8 cellular contexts compared by ENCODE assay signal in genomic region chr11:65445604-65446445, GRCh38. TPM values are rescaled to one million over a fixed set of nuclear protein-coding genes. Genes with fewer than 3 reads are reported as not detected.
A peak's percentile ranks its signal among the peaks of the same experiment; 100 is the strongest.
DNase-seq lines count a peak whose midpoint lies in the region; ATAC-seq and TF ChIP-seq lines count a peak whose summit lies in the region.

No MANE protein-coding gene starts in this region.

- 0 out of 2 replicates have a peak, but pooled peaks cover 3% of the 10 kb centered on the region for H3F3A ChIP-seq in GM23338 (replicated peaks; ENCODE audit: low read depth)

- no peaks in the 10 kb centered on the region for H3K9me2 ChIP-seq in GM23338 (ENCODE audit: insufficient read depth)

- H3K4me3 Mint-ChIP-seq in activated CD8-positive, alpha-beta memory T cell treated with anti-CD3 and anti-CD28 coated beads, Interleukin-2, amount 10 ng/mL, durations not matched to agents 7 days and 5 days = no peak overlapping the region
- H3K4me3 Mint-ChIP-seq in stimulated activated naive CD8-positive, alpha-beta T cell treated with anti-CD3 and anti-CD28 coated beads, Interleukin-15, Interleukin-2, amounts not matched to agents 100 ng/mL and 50 ng/mL, for 24 hours = no peak overlapping the region
- no peak overlapping the region for H3K4me3 Mint-ChIP-seq in GM23338

- H3K36me3 ChIP-seq in right atrium auricular region (peaks cover 49% of the 10 kb centered on the region), GM23338 (ENCODE audit: insufficient read depth) (no peaks in the 10 kb centered on the region)

- H4K20me1 ChIP-seq in GM23338 (replicated peaks; ENCODE audit: insufficient read depth) = no peaks in the 10 kb centered on the region

- DNase-seq in HT-29 (ENCODE audit: low spot score) (peak; percentile 10), right atrium auricular region (ENCODE audit: low spot score) (peak; percentile 71), GM23338 (ENCODE audit: low spot score) (no peak), NCI-H2081 (lab: John Stamatoyannopoulos, UW) (no peak), NCI-H2029 treated with DMSO at 0.1 percent for 48 hours (lab: John Stamatoyannopoulos, UW) (no peak), activated gamma-delta T cell (lab: John Stamatoyannopoulos, UW) (no peak)
- no peak for DNase-seq in activated CD8-positive, alpha-beta memory T cell treated with anti-CD3 and anti-CD28 coated beads, Interleukin-2, amount 10 ng/mL, durations not matched to agents 7 days and 5 days

- no peaks in the 10 kb centered on the region for H3K79me2 ChIP-seq in GM23338 (replicated peaks; ENCODE audit: insufficient read depth)

- peaks cover 1% of the 10 kb centered on the region for H3K9me3 Mint-ChIP-seq in activated CD8-positive, alpha-beta memory T cell treated with anti-CD3 and anti-CD28 coated beads, Interleukin-2, amount 10 ng/mL, durations not matched to agents 7 days and 5 days (ENCODE audit: low read depth)
- H3K9me3 Mint-ChIP-seq in stimulated activated naive CD8-positive, alpha-beta T cell treated with anti-CD3 and anti-CD28 coated beads, Interleukin-15, Interleukin-2, amounts not matched to agents 100 ng/mL and 50 ng/mL, for 24 hours = no peaks in the 10 kb centered on the region
- H3K9me3 Mint-ChIP-seq in GM23338 = peaks cover 18% of the 10 kb centered on the region

- peak overlapping the region; percentile 65 to 71 for H3K27ac ChIP-seq in right atrium auricular region
- no peak overlapping the region for H3K27ac ChIP-seq in GM23338 (ENCODE audit: low read depth)

- H3K4me1 ChIP-seq in right atrium auricular region = peaks cover 0 to 42% of the 10 kb centered on the region in 2 donors
- no peaks in the 10 kb centered on the region for H3K4me1 ChIP-seq in GM23338 (ENCODE audit: insufficient read depth)

- H3K4me2 ChIP-seq in GM23338 = no peak overlapping the region

- TF ChIP-seq CTCF in right atrium auricular region (IDR thresholded peaks at IDR 0.05) = no peak
- TF ChIP-seq CTCF in GM23338 (conservative IDR thresholded peaks at IDR 0.05; ENCODE audit: low read depth in 2 of 2) = no peak

- peaks cover 25% of the 10 kb centered on the region for H3K4me1 Mint-ChIP-seq in activated CD8-positive, alpha-beta memory T cell treated with anti-CD3 and anti-CD28 coated beads, Interleukin-2, amount 10 ng/mL, durations not matched to agents 7 days and 5 days
- peaks cover 47% of the 10 kb centered on the region for H3K4me1 Mint-ChIP-seq in stimulated activated naive CD8-positive, alpha-beta T cell treated with anti-CD3 and anti-CD28 coated beads, Interleukin-15, Interleukin-2, amounts not matched to agents 100 ng/mL and 50 ng/mL, for 24 hours (ENCODE audit: low read depth)
- peaks cover 7% of the 10 kb centered on the region for H3K4me1 Mint-ChIP-seq in GM23338

- H3K27ac Mint-ChIP-seq in activated CD8-positive, alpha-beta memory T cell treated with anti-CD3 and anti-CD28 coated beads, Interleukin-2, amount 10 ng/mL, durations not matched to agents 7 days and 5 days = peak overlapping the region; percentile 59
- peak overlapping the region; percentile 40 for H3K27ac Mint-ChIP-seq in stimulated activated naive CD8-positive, alpha-beta T cell treated with anti-CD3 and anti-CD28 coated beads, Interleukin-15, Interleukin-2, amounts not matched to agents 100 ng/mL and 50 ng/mL, for 24 hours
- H3K27ac Mint-ChIP-seq in GM23338 = no peak overlapping the region

- H3K27me3 ChIP-seq in right atrium auricular region (no peaks in the 10 kb centered on the region), GM23338 (ENCODE audit: insufficient read depth) (no peaks in the 10 kb centered on the region)

- no peaks in the 10 kb centered on the region for H3K9me3 ChIP-seq in right atrium auricular region

- no peak overlapping the region for H2AFZ ChIP-seq in GM23338

- CTCF ChIA-PET in activated CD8-positive, alpha-beta memory T cell treated with anti-CD3 and anti-CD28 coated beads, Interleukin-2, amount 10 ng/mL, durations not matched to agents 7 days and 5 days (lab: Charles Lee) = interaction anchor here (1.0 to 1.5 kb wide), 3 partner anchors 26 to 51 kb away, joined by 3 to 4 read pairs (median 4); no protein-coding TSS in a partner anchor

- ATAC-seq in activated CD8-positive, alpha-beta memory T cell treated with anti-CD3 and anti-CD28 coated beads, Interleukin-2, amount 10 ng/mL, durations not matched to agents 7 days and 5 days = peak; percentile 13
- ATAC-seq in GM23338 = no peak

- H3K4me3 ChIP-seq in right atrium auricular region (no peak overlapping the region), GM23338 (no peak overlapping the region)

- no peaks in the 10 kb centered on the region for H3K27me3 Mint-ChIP-seq in activated CD8-positive, alpha-beta memory T cell treated with anti-CD3 and anti-CD28 coated beads, Interleukin-2, amount 10 ng/mL, durations not matched to agents 7 days and 5 days
- no peaks in the 10 kb centered on the region for H3K27me3 Mint-ChIP-seq in stimulated activated naive CD8-positive, alpha-beta T cell treated with anti-CD3 and anti-CD28 coated beads, Interleukin-15, Interleukin-2, amounts not matched to agents 100 ng/mL and 50 ng/mL, for 24 hours
- peaks cover 13% of the 10 kb centered on the region for H3K27me3 Mint-ChIP-seq in GM23338 (ENCODE audit: insufficient read depth, low read depth, poor library complexity)

- H3K36me3 Mint-ChIP-seq in activated CD8-positive, alpha-beta memory T cell treated with anti-CD3 and anti-CD28 coated beads, Interleukin-2, amount 10 ng/mL, durations not matched to agents 7 days and 5 days = peaks cover 14% of the 10 kb centered on the region
- H3K36me3 Mint-ChIP-seq in stimulated activated naive CD8-positive, alpha-beta T cell treated with anti-CD3 and anti-CD28 coated beads, Interleukin-15, Interleukin-2, amounts not matched to agents 100 ng/mL and 50 ng/mL, for 24 hours (ENCODE audit: low read depth) = peaks cover 30% of the 10 kb centered on the region
- peaks cover 5% of the 10 kb centered on the region; the same call in 1 of the 3 replicates for H3K36me3 Mint-ChIP-seq in GM23338 (ENCODE audit: low read depth)

TF ChIP-seq in GM23338, 12 proteins besides CTCF, POLR2A, EP300 and RAD21 (continues in another document):
- TF ChIP-seq ETS1 (IDR thresholded peaks at IDR 0.05) (no peak), ZNF114 (CRISPR knock-in tag; IDR thresholded peaks at IDR 0.05) (no peak), JUNB (IDR thresholded peaks at IDR 0.05; ENCODE audit: unreplicated experiment) (no peak), REST (IDR thresholded peaks at IDR 0.05; ENCODE audit: unreplicated experiment) (no peak), EZH2 (IDR thresholded peaks at IDR 0.05; ENCODE audit: low read depth, unreplicated experiment) (no peak), EZH2phosphoT487 (IDR thresholded peaks at IDR 0.05; ENCODE audit: unreplicated experiment) (no peak)

RNA-seq across cellular contexts. Expression of gene NEAT1, which starts 23.2 kb away (rescaled TPM):
- total RNA-seq in HT-29 (2014; rRNA removed; shearing (Covaris generic)) = 50.1 and 61.5 TPM in 2 replicates
- total RNA-seq in activated CD8-positive, alpha-beta memory T cell treated with anti-CD3 and anti-CD28 coated beads, Interleukin-2, amount 10 ng/mL, durations not matched to agents 7 days and 5 days = 100 to 1,000 TPM; 525 to 618 TPM
- total RNA-seq in right atrium auricular region = 10 to 100 TPM; 43.7 to 52.5 TPM
- 6.3 and 7.2 TPM in 2 replicates for total RNA-seq in GM23338 (2014; rRNA removed; shearing (Covaris generic))
- polyA plus RNA-seq in GM23338 (2016; fragmentation: Nextera tagmentation; extraction: Ambion mirVana) = 3.6 and 5.3 TPM in 2 replicates

RNA-seq across cellular contexts. Expression of gene MALAT1, which starts 53.0 kb away (rescaled TPM):
- 1,827 and 2,040 TPM in 2 replicates for total RNA-seq in HT-29 (2014; rRNA removed; shearing (Covaris generic))
- 1,000 to 10,000 TPM; 4,026 to 5,234 TPM for total RNA-seq in activated CD8-positive, alpha-beta memory T cell treated with anti-CD3 and anti-CD28 coated beads, Interleukin-2, amount 10 ng/mL, durations not matched to agents 7 days and 5 days
- 1,000 to 10,000 TPM; 2,120 to 2,577 TPM for total RNA-seq in right atrium auricular region
- total RNA-seq in GM23338 (2014; rRNA removed; shearing (Covaris generic)) = 1,789 and 2,206 TPM in 2 replicates
- 4,618 and 6,020 TPM in 2 replicates for polyA plus RNA-seq in GM23338 (2016; fragmentation: Nextera tagmentation; extraction: Ambion mirVana)

RNA-seq across cellular contexts. Expression of gene FRMD8, which starts 59.4 kb away (rescaled TPM):
- total RNA-seq in HT-29 (2014; rRNA removed; shearing (Covaris generic)) = 102 and 106 TPM in 2 replicates
- 10 to 100 TPM; 52.0 to 56.7 TPM for total RNA-seq in activated CD8-positive, alpha-beta memory T cell treated with anti-CD3 and anti-CD28 coated beads, Interleukin-2, amount 10 ng/mL, durations not matched to agents 7 days and 5 days
- total RNA-seq in right atrium auricular region = 10 to 100 TPM; 10.2 to 23.8 TPM
- 35.4 and 41.4 TPM in 2 replicates for total RNA-seq in GM23338 (2014; rRNA removed; shearing (Covaris generic))
- polyA plus RNA-seq in GM23338 (2016; fragmentation: Nextera tagmentation; extraction: Ambion mirVana) = 6.2 and 7.0 TPM in 2 replicates

Comparison
In these comparisons a context has a peak if more than half of its experiments do, and no peak if none do; other contexts are left out.
1. DNase-seq: peak in HT-29 (single experiment) and right atrium auricular region (single experiment); none in activated CD8-positive, alpha-beta memory T cell treated with anti-CD3 and anti-CD28 coated beads, Interleukin-2, amount 10 ng/mL, durations not matched to agents 7 days and 5 days (single experiment), GM23338 (single experiment), NCI-H2081 (0 of 2), NCI-H2029 treated with DMSO at 0.1 percent for 48 hours (single experiment) and activated gamma-delta T cell (single experiment).